1 cellular context compared by ENCODE assay signal in genomic region chr15:43370310-43370974, GRCh38.
A peak's percentile ranks its signal among the peaks of the same experiment; 100 is the strongest.
TF ChIP-seq lines count a peak whose summit lies in the region.

No MANE protein-coding gene starts in this region.

TF ChIP-seq in HepG2, 621 proteins besides CTCF, POLR2A, EP300 and RAD21 (continued from another document and continues in another):
- no peak for TF ChIP-seq ZBTB43 (CRISPR knock-in tag; conservative IDR thresholded peaks at IDR 0.05)
- peak; percentile 60 for TF ChIP-seq ASH2L (IDR thresholded peaks at IDR 0.05; ENCODE audit: insufficient read length, low read depth, low read length)
- TF ChIP-seq HMG20A (CRISPR knock-in tag; IDR thresholded peaks at IDR 0.05; ENCODE audit: borderline replicate concordance): no peak
- peak; percentile 5; the same call in 1 of the 2 replicates for TF ChIP-seq MYPOP (CRISPR knock-in tag; IDR thresholded peaks at IDR 0.05)
- TF ChIP-seq NFIB (CRISPR knock-in tag; IDR thresholded peaks at IDR 0.05; ENCODE audit: borderline replicate concordance): no peak
- peak; percentile 1; the same call in 1 of the 2 replicates for TF ChIP-seq NFKB2 (CRISPR knock-in tag; IDR thresholded peaks at IDR 0.05; ENCODE audit: borderline replicate concordance)
- TF ChIP-seq SMYD3 (CRISPR knock-in tag; IDR thresholded peaks at IDR 0.05): 0 out of 2 replicates have a peak, but pooled peaks have one; percentile 34
- no peak for TF ChIP-seq ELF3 (CRISPR knock-in tag; IDR thresholded peaks at IDR 0.05)
- peak; percentile 8 for TF ChIP-seq U2AF1 (optimal IDR thresholded peaks at IDR 0.05; ENCODE audit: low read depth, low read length)
- TF ChIP-seq ZNF256 (CRISPR knock-in tag; conservative IDR thresholded peaks at IDR 0.05): no peak
- TF ChIP-seq ARID2 (CRISPR knock-in tag; IDR thresholded peaks at IDR 0.05; ENCODE audit: borderline replicate concordance): peak; percentile 28; the same call in 1 of the 2 replicates
- TF ChIP-seq ZNF546 (CRISPR knock-in tag; conservative IDR thresholded peaks at IDR 0.05): peak; percentile 26; the same call in 1 of the 2 replicates
- peak; percentile 18; the same call in 1 of the 2 replicates for TF ChIP-seq MXD4 (CRISPR knock-in tag; IDR thresholded peaks at IDR 0.05)
- no peak for TF ChIP-seq CCDC6 (CRISPR knock-in tag; IDR thresholded peaks at IDR 0.05)
- no peak for TF ChIP-seq ZBTB21 (CRISPR knock-in tag; IDR thresholded peaks at IDR 0.05)
- no peak for TF ChIP-seq ZNF691 (CRISPR knock-in tag; IDR thresholded peaks at IDR 0.05; ENCODE audit: borderline replicate concordance, low read depth)
- TF ChIP-seq ZNF407 (CRISPR knock-in tag; IDR thresholded peaks at IDR 0.05; ENCODE audit: not compliant biosample characterization): no peak
- TF ChIP-seq PAWR (CRISPR knock-in tag; IDR thresholded peaks at IDR 0.05; ENCODE audit: borderline replicate concordance): no peak
- TF ChIP-seq ZFAT (CRISPR knock-in tag; conservative IDR thresholded peaks at IDR 0.05): 0 out of 2 replicates have a peak, but pooled peaks have one; percentile 0
- peak; percentile 43; the same call in 1 of the 2 replicates for TF ChIP-seq PATZ1 (CRISPR knock-in tag; IDR thresholded peaks at IDR 0.05)
- TF ChIP-seq NFRKB (IDR thresholded peaks at IDR 0.05): no peak
- TF ChIP-seq FOXP1 (IDR thresholded peaks at IDR 0.05): no peak
- no peak for TF ChIP-seq FOXP1 (CRISPR knock-in tag; IDR thresholded peaks at IDR 0.05)
- TF ChIP-seq ZGPAT (CRISPR knock-in tag; IDR thresholded peaks at IDR 0.05): peak; percentile 6; the same call in 1 of the 2 replicates
- no peak for TF ChIP-seq TEAD2 (CRISPR knock-in tag; IDR thresholded peaks at IDR 0.05)
- TF ChIP-seq EZH2 (conservative IDR thresholded peaks at IDR 0.05; ENCODE audit: low read depth, low read length): no peak
- no peak for TF ChIP-seq BCL6 (CRISPR knock-in tag; IDR thresholded peaks at IDR 0.05)
- peak; percentile 6; the same call in 1 of the 2 replicates for TF ChIP-seq ISL2 (CRISPR knock-in tag; IDR thresholded peaks at IDR 0.05)
- TF ChIP-seq TFAP4 (IDR thresholded peaks at IDR 0.05; ENCODE audit: borderline replicate concordance, low read depth): peak; percentile 83; the same call in 1 of the 2 replicates
- no peak for TF ChIP-seq ZNF33A (CRISPR knock-in tag; IDR thresholded peaks at IDR 0.05; ENCODE audit: borderline replicate concordance)
- TF ChIP-seq ZNF451 (CRISPR knock-in tag; IDR thresholded peaks at IDR 0.05): 0 out of 2 replicates have a peak, but pooled peaks have one; percentile 45
- no peak for TF ChIP-seq BRF2 (CRISPR knock-in tag; IDR thresholded peaks at IDR 0.05)
- TF ChIP-seq AHR (CRISPR knock-in tag; IDR thresholded peaks at IDR 0.05): no peak
- no peak for TF ChIP-seq ATF2 (CRISPR knock-in tag; IDR thresholded peaks at IDR 0.05)
- TF ChIP-seq SKI (IDR thresholded peaks at IDR 0.05; ENCODE audit: partially characterized antibody): no peak
- TF ChIP-seq ZNF446 (CRISPR knock-in tag; IDR thresholded peaks at IDR 0.05): 0 out of 2 replicates have a peak, but pooled peaks have one; percentile 27
- peak; percentile 29; the same call in 1 of the 2 replicates for TF ChIP-seq NR2F2 (IDR thresholded peaks at IDR 0.05; ENCODE audit: borderline replicate concordance, low read depth)
- no peak for TF ChIP-seq SOX5 (CRISPR knock-in tag; IDR thresholded peaks at IDR 0.05; ENCODE audit: borderline replicate concordance)
- no peak for TF ChIP-seq ATF6 (CRISPR knock-in tag; conservative IDR thresholded peaks at IDR 0.05)
- TF ChIP-seq AGO2 (optimal IDR thresholded peaks at IDR 0.05; ENCODE audit: low read depth, low read length): peak; percentile 15
- peak; percentile 18; the same call in 1 of the 2 replicates for TF ChIP-seq ELF1 (CRISPR knock-in tag; IDR thresholded peaks at IDR 0.05)
- TF ChIP-seq HES4 (CRISPR knock-in tag; IDR thresholded peaks at IDR 0.05; ENCODE audit: borderline replicate concordance): peak; percentile 24; the same call in 1 of the 2 replicates
